Comparison of ENCODE assay signal across 24 cellular contexts in genomic region chr14:29421156-29421728, GRCh38.
DNase-seq lines count a peak whose midpoint lies in the region; ATAC-seq, FAIRE-seq and TF ChIP-seq lines count a peak whose summit lies in the region.
"Had no signal": no experiment of that assay in that cellular context is flagged by ENCODE, and none has a peak within 500 bp of the region (broad histone marks: within the 10 kb centered on the region; RNA-seq: fewer than 3 reads in every experiment).

No MANE protein-coding gene starts in this region.

- no peak overlapping the region for H3K4me3 Mint-ChIP-seq in endodermal cell
- no peak overlapping the region for H3K4me3 Mint-ChIP-seq in glutamatergic neuron (ENCODE audit: unreplicated experiment)
- H3K4me3 Mint-ChIP-seq: CD4-positive, alpha-beta T cell had no signal

- intact Hi-C loops in HepG2 (cut with micrococcal nuclease; ENCODE audit: unreplicated experiment) = no loop called here
- intact Hi-C loops in right lobe of liver (cut with DNase I) = no loop called here

- no peak overlapping the region for H2AFZ ChIP-seq in HepG2 (ENCODE audit: low read length)
- H2AFZ ChIP-seq: PC-9 had no signal

- H3K36me3 Mint-ChIP-seq in endodermal cell (ENCODE audit: low read depth) = no peaks in the 10 kb centered on the region
- no peaks in the 10 kb centered on the region for H3K36me3 Mint-ChIP-seq in glutamatergic neuron (ENCODE audit: unreplicated experiment)

- TF ChIP-seq CTCF in HepG2 (CRISPR knock-in tag; IDR thresholded peaks at IDR 0.05) (no peak), right lobe of liver (IDR thresholded peaks at IDR 0.05) (no peak), endodermal cell (conservative IDR thresholded peaks at IDR 0.05) (peak; percentile 64), glutamatergic neuron (IDR thresholded peaks at IDR 0.05; ENCODE audit: partially characterized antibody, unreplicated experiment) (peak; percentile 59)

- H4K20me1 ChIP-seq in HepG2 (ENCODE audit: insufficient read depth, low read length) = no peaks in the 10 kb centered on the region
- H4K20me1 ChIP-seq: BLaER1 treated with 17β-estradiol and CSF1 and Interleukin-3, amounts not matched to agents 10 nM and 100 nM had no signal

- H3K27me3 Mint-ChIP-seq in endodermal cell (ENCODE audit: insufficient read depth) (no peaks in the 10 kb centered on the region), glutamatergic neuron (ENCODE audit: unreplicated experiment) (peaks cover 4% of the 10 kb centered on the region)
- H3K27me3 Mint-ChIP-seq: CD4-positive, alpha-beta T cell had no signal

- no peaks in the 10 kb centered on the region for H3K79me2 ChIP-seq in HepG2 (ENCODE audit: insufficient read depth, low read length)

- H3K9me3 ChIP-seq in HepG2 (ENCODE audit: low read length) = peaks cover 79% of the 10 kb centered on the region
- H3K9me3 ChIP-seq in right lobe of liver = no peaks in the 10 kb centered on the region
- no peaks in the 10 kb centered on the region for H3K9me3 ChIP-seq in endodermal cell (ENCODE audit: control insufficient read depth, low read length)
- H3K9me3 ChIP-seq: BLaER1 treated with 17β-estradiol and CSF1 and Interleukin-3, amounts not matched to agents 10 nM and 100 nM; SJSA1 had no signal

- no peak overlapping the region for H3K9ac ChIP-seq in HepG2 (ENCODE audit: insufficient read depth, low read depth, low read length)
- H3K9ac ChIP-seq in endodermal cell (ENCODE audit: extremely low read depth, low read length, poor library complexity, severe bottlenecking) = no peak overlapping the region
- H3K9ac ChIP-seq: BLaER1 treated with 17β-estradiol and CSF1 and Interleukin-3, amounts not matched to agents 10 nM and 100 nM had no signal

- in situ Hi-C loops in HepG2 (cut with HindIII; ENCODE audit: extremely low pct_ligation_motif_present, low pct_unique_long_range_greater_than_20kb) = no loop called here

- no peaks in the 10 kb centered on the region for H3K4me1 ChIP-seq in HepG2 (ENCODE audit: insufficient read depth, low read length)
- no peaks in the 10 kb centered on the region for H3K4me1 ChIP-seq in right lobe of liver
- H3K4me1 ChIP-seq in endodermal cell (ENCODE audit: control insufficient read depth, insufficient read depth, low read length) = no peaks in the 10 kb centered on the region
- H3K4me1 ChIP-seq: BLaER1 treated with 17β-estradiol and CSF1 and Interleukin-3, amounts not matched to agents 10 nM and 100 nM; SJSA1 had no signal

- H3K27me3 ChIP-seq in HepG2 (ENCODE audit: control insufficient read depth in 1 of 2, insufficient read depth in 2 of 2, low read length in 2 of 2) (no peaks in the 10 kb centered on the region), right lobe of liver (no peaks in the 10 kb centered on the region), endodermal cell (ENCODE audit: control insufficient read depth, insufficient read depth, low read length, poor library complexity, severe bottlenecking) (no peaks in the 10 kb centered on the region)
- H3K27me3 ChIP-seq: BLaER1 treated with 17β-estradiol and CSF1 and Interleukin-3, amounts not matched to agents 10 nM and 100 nM; SJSA1 had no signal

- H3K27ac Mint-ChIP-seq in endodermal cell = no peak overlapping the region
- no peak overlapping the region for H3K27ac Mint-ChIP-seq in glutamatergic neuron (ENCODE audit: unreplicated experiment)
- H3K27ac Mint-ChIP-seq: CD4-positive, alpha-beta T cell had no signal

- DNase-seq in HepG2 (ENCODE audit: low spot score) (no peak), right lobe of liver (no peak), endodermal cell (no peak), glutamatergic neuron (no peak), NCI-H2107 treated with DMSO at 0.1 percent for 48 hours (lab: John Stamatoyannopoulos, UW; ENCODE audit: unreplicated experiment) (no peak), retina (no peak)
- no peak for DNase-seq in stimulated activated CD4-positive, alpha-beta T cell treated with anti-CD3 and anti-CD28 coated beads, Interleukin-15, amount 100 ng/mL, for 24 hours
- DNase-seq: CD4-positive, alpha-beta T cell; DMS53; HCEC 1CT; Karpas-422; NCI-H1092; NCI-H1417 treated with DMSO at 0.1 percent for 48 hours; NCI-H2081; NCI-H226; NCI-H524; NCI-H748 treated with DMSO at 0.1 percent for 48 hours; NK-92 treated with Interleukin-12 subunit alpha and Interleukin-12 subunit beta, amount 100 ng/mL, for 24 hours; PC-9 had no signal

- H3K4me2 ChIP-seq in HepG2 (ENCODE audit: low read depth, low read length) = no peak overlapping the region
- H3K4me2 ChIP-seq: BLaER1 treated with 17β-estradiol and CSF1 and Interleukin-3, amounts not matched to agents 10 nM and 100 nM; PC-9 had no signal

- no peak for TF ChIP-seq EP300 in HepG2 (IDR thresholded peaks at IDR 0.05; ENCODE audit: low read depth in 2 of 2, low read length in 2 of 2)
- no peak for TF ChIP-seq EP300 in HepG2 (CRISPR knock-in tag; IDR thresholded peaks at IDR 0.05; ENCODE audit: borderline replicate concordance)

- no TSS peak for BruUV-seq in HepG2 (replicated peaks; lab: Mats Ljungman, UMichigan)

- no peak for FAIRE-seq in HepG2 (lab: Jason Lieb, UNC)
- FAIRE-seq: D721Med, H1 had no signal

- H3K4me1 Mint-ChIP-seq in endodermal cell = no peaks in the 10 kb centered on the region
- peaks cover 11% of the 10 kb centered on the region for H3K4me1 Mint-ChIP-seq in glutamatergic neuron (ENCODE audit: low read depth, unreplicated experiment)

- H3K9me3 Mint-ChIP-seq in endodermal cell = no peaks in the 10 kb centered on the region
- H3K9me3 Mint-ChIP-seq in glutamatergic neuron (ENCODE audit: unreplicated experiment) = no peaks in the 10 kb centered on the region
- H3K9me3 Mint-ChIP-seq: CD4-positive, alpha-beta T cell had no signal

- no peak overlapping the region for H3K27ac ChIP-seq in HepG2 (ENCODE audit: extremely low read length, insufficient read depth, low read length)
- no peak overlapping the region for H3K27ac ChIP-seq in right lobe of liver
- no peak overlapping the region for H3K27ac ChIP-seq in endodermal cell (ENCODE audit: low read depth, low read length)
- H3K27ac ChIP-seq: BLaER1 treated with 17β-estradiol and CSF1 and Interleukin-3, amounts not matched to agents 10 nM and 100 nM; PC-9; SJSA1 had no signal

- H3K4me3 ChIP-seq in HepG2 (replicated peaks in 1 of 3; ENCODE audit: insufficient read depth in 1 of 3, low read depth in 2 of 3, low read length in 3 of 3) = no peak overlapping the region
- no peak overlapping the region for H3K4me3 ChIP-seq in right lobe of liver
- no peak overlapping the region for H3K4me3 ChIP-seq in endodermal cell (ENCODE audit: low read length)
- H3K4me3 ChIP-seq: BLaER1 treated with 17β-estradiol and CSF1 and Interleukin-3, amounts not matched to agents 10 nM and 100 nM; PC-9; SJSA1 had no signal

- POLR2A ChIA-PET in HepG2 (lab: Yijun Ruan, JAX) = no interaction called here

- CTCF ChIA-PET in HepG2 (lab: Yijun Ruan, JAX; ENCODE audit: low intra/inter-chr PET ratio, low total read pairs) = no interaction called here

- ATAC-seq in HepG2 (peak; percentile 53; the same call in 2 of the 3 replicates), right lobe of liver (no peak)
- ATAC-seq: Right ventricle myocardium inferior had no signal

- TF ChIP-seq RAD21 in HepG2 (CRISPR knock-in tag; IDR thresholded peaks at IDR 0.05) = no peak

- TF ChIP-seq POLR2A in HepG2 (IDR thresholded peaks at IDR 0.05; ENCODE audit: insufficient read depth in 1 of 2, low read depth in 2 of 2, low read length in 2 of 2) (no peak), right lobe of liver (IDR thresholded peaks at IDR 0.05) (no peak)

- no peaks in the 10 kb centered on the region for H3K36me3 ChIP-seq in HepG2 (replicated peaks in 1 of 2; ENCODE audit: control insufficient read depth in 1 of 2, insufficient read depth in 2 of 2, low read length in 2 of 2)
- no peaks in the 10 kb centered on the region for H3K36me3 ChIP-seq in right lobe of liver
- no peaks in the 10 kb centered on the region for H3K36me3 ChIP-seq in endodermal cell (ENCODE audit: control insufficient read depth, insufficient read depth, low read length)
- H3K36me3 ChIP-seq: BLaER1 treated with 17β-estradiol and CSF1 and Interleukin-3, amounts not matched to agents 10 nM and 100 nM; SJSA1 had no signal

TF ChIP-seq in HepG2, 621 proteins besides CTCF, POLR2A, EP300 and RAD21:
- TF ChIP-seq ZNF10 (CRISPR knock-in tag; IDR thresholded peaks at IDR 0.05; ENCODE audit: borderline replicate concordance, low read depth) = no peak
- 0 out of 2 replicates have a peak, but pooled peaks have one; percentile 63 for TF ChIP-seq PLRG1 (conservative IDR thresholded peaks at IDR 0.05)
- TF ChIP-seq SETDB1 (CRISPR knock-in tag; IDR thresholded peaks at IDR 0.05; ENCODE audit: borderline replicate concordance) = no peak
- TF ChIP-seq HNRNPK (IDR thresholded peaks at IDR 0.05; ENCODE audit: low read depth, low read length, poor library complexity, severe bottlenecking) = peak; percentile 94

Comparison
In these comparisons a context has a peak if more than half of its experiments do, and no peak if none do; other contexts are left out.
1. CTCF ChIP-seq: peak in endodermal cell (single experiment) and glutamatergic neuron (single experiment); none in HepG2 (single experiment) and right lobe of liver (0 of 4).